In the genomic region with DNA sequence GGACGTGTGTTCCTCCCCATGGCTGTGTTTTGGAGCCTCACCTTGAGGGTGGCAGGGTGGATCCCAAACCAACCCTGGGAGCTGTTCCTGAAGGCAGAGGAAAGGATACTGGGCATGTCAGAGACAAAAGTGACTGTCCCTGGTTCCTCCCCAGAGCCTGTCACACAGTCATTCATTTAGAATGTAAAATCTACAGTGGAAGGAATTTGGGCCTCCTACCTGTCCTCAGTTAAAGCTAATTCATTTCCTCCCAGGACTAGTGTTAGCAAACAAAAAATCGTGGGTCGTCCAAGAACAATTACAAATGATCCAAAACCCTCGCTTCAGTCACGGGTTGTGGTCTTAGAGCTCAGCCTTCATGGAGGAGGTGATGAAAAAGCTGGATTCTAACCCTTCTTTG, we compare ENCODE assay signal across 19 cellular contexts.
DNase-seq lines count a peak whose midpoint lies in the region; ATAC-seq and TF ChIP-seq lines count a peak whose summit lies in the region.
"Had no signal": no experiment of that assay in that cellular context is flagged by ENCODE, and none has a peak within 500 bp of the region (broad histone marks: within the 10 kb centered on the region; RNA-seq: fewer than 3 reads in every experiment).

No MANE protein-coding gene starts in this region.

- peak; percentile 4 for DNase-seq in LNCaP clone FGC (ENCODE audit: low read depth)
- no peak for DNase-seq in endodermal cell
- DNase-seq in tibial artery = no peak
- DNase-seq in activated T-cell treated with anti-CD3 and anti-CD28 coated beads, Interleukin-2, amount 50 U/mL, for 1 hour = no peak
- DNase-seq in effector CD4-positive, alpha-beta T cell = no peak
- DNase-seq in foreskin fibroblast = no peak
- DNase-seq: CD8-positive, alpha-beta T cell; DMS79; KBM-7; NCI-H1092 treated with DMSO at 0.1 percent for 48 hours; NCI-H187; NCI-H345; NCI-H69; OCI-M1; RPMI8226; SIG-M5 had no signal

- TF ChIP-seq CTCF in LNCaP clone FGC (IDR thresholded peaks at IDR 0.05; ENCODE audit: control insufficient read depth, extremely low read depth, insufficient read depth) (no peak), endodermal cell (conservative IDR thresholded peaks at IDR 0.05) (no peak), tibial artery (IDR thresholded peaks at IDR 0.05) (no peak), foreskin fibroblast (IDR thresholded peaks at IDR 0.05; ENCODE audit: low read depth, low read length) (no peak)

- no peaks in the 10 kb centered on the region for H3K36me3 Mint-ChIP-seq in endodermal cell (ENCODE audit: low read depth)
- H3K36me3 Mint-ChIP-seq: CD8-positive, alpha-beta T cell had no signal

- no peaks in the 10 kb centered on the region for H3K27me3 Mint-ChIP-seq in endodermal cell (ENCODE audit: insufficient read depth)

- no peaks in the 10 kb centered on the region for H3K9me3 Mint-ChIP-seq in endodermal cell
- H3K9me3 Mint-ChIP-seq: CD8-positive, alpha-beta T cell had no signal

- H3K9ac ChIP-seq in endodermal cell (ENCODE audit: extremely low read depth, low read length, poor library complexity, severe bottlenecking) = no peak overlapping the region
- H3K9ac ChIP-seq in muscle layer of colon (ENCODE audit: low read length) = no peak overlapping the region

- intact Hi-C loops in tibial artery (cut with DNase I; ENCODE audit: low total_unique reads) = no loop called here

- H3K27me3 ChIP-seq in endodermal cell (ENCODE audit: control insufficient read depth, insufficient read depth, low read length, poor library complexity, severe bottlenecking) (no peaks in the 10 kb centered on the region), muscle layer of colon (ENCODE audit: control insufficient read depth in 1 of 2, insufficient read depth in 2 of 2, low read length in 2 of 2) (no peaks in the 10 kb centered on the region), tibial artery (no peaks in the 10 kb centered on the region)

- H3K9me3 ChIP-seq in endodermal cell (ENCODE audit: control insufficient read depth, low read length) (no peaks in the 10 kb centered on the region), muscle layer of colon (ENCODE audit: low read length) (no peaks in the 10 kb centered on the region), tibial artery (no peaks in the 10 kb centered on the region)

- no peak overlapping the region for H3K4me3 Mint-ChIP-seq in endodermal cell
- H3K4me3 Mint-ChIP-seq: B cell; CD8-positive, alpha-beta T cell had no signal

- WGBS in endodermal cell (ENCODE audit: insufficient coverage in 1 of 2, insufficient read length in 1 of 2), 2 experiments = 89% methylated on average over 3 to 5 of the region's 5 CpGs

- H3K27ac ChIP-seq in endodermal cell (ENCODE audit: low read depth, low read length) (no peak overlapping the region), muscle layer of colon (ENCODE audit: low read depth, low read length) (peak overlapping the region; percentile 30), tibial artery (peak overlapping the region; percentile 80 to 81)

- peak overlapping the region; percentile 61 for H3K27ac Mint-ChIP-seq in endodermal cell
- H3K27ac Mint-ChIP-seq: B cell; CD8-positive, alpha-beta T cell had no signal

- peaks cover 33% of the 10 kb centered on the region for H3K4me1 Mint-ChIP-seq in endodermal cell
- H3K4me1 Mint-ChIP-seq: B cell had no signal

- no peaks in the 10 kb centered on the region for H3K36me3 ChIP-seq in endodermal cell (ENCODE audit: control insufficient read depth, insufficient read depth, low read length)
- no peaks in the 10 kb centered on the region for H3K36me3 ChIP-seq in muscle layer of colon (ENCODE audit: insufficient read depth, low read length)
- H3K36me3 ChIP-seq in tibial artery = no peaks in the 10 kb centered on the region

- ATAC-seq in GM19351 (IDR thresholded peaks at IDR 0.05; ENCODE audit: unreplicated experiment) = no peak
- ATAC-seq: CD8-positive, alpha-beta T cell had no signal

- H3K4me3 ChIP-seq in LNCaP clone FGC (ENCODE audit: low read depth, low read length) (no peak overlapping the region), endodermal cell (ENCODE audit: low read length) (no peak overlapping the region), muscle layer of colon (ENCODE audit: low read depth in 1 of 2, low read length in 2 of 2) (no peak overlapping the region), tibial artery (peak overlapping the region; percentile 39 to 46), foreskin fibroblast (ENCODE audit: low read depth in 1 of 2, low read length in 2 of 2) (no peak overlapping the region)

- H3K4me1 ChIP-seq in endodermal cell (ENCODE audit: control insufficient read depth, insufficient read depth, low read length) = peaks cover 11% of the 10 kb centered on the region
- H3K4me1 ChIP-seq in muscle layer of colon (ENCODE audit: insufficient read depth, low read length) = no peaks in the 10 kb centered on the region
- peaks cover 0 to 33% (median 13%) of the 10 kb centered on the region in 4 donors for H3K4me1 ChIP-seq in tibial artery

Comparison
In these comparisons a context has a peak if more than half of its experiments do, and no peak if none do; other contexts are left out.
1. H3K4me3 ChIP-seq: peak in tibial artery (2 of 2); none in LNCaP clone FGC (single experiment), endodermal cell (single experiment), muscle layer of colon (0 of 2) and foreskin fibroblast (0 of 2).